ENCODE assay signal across 31 cellular contexts in the genomic region with DNA sequence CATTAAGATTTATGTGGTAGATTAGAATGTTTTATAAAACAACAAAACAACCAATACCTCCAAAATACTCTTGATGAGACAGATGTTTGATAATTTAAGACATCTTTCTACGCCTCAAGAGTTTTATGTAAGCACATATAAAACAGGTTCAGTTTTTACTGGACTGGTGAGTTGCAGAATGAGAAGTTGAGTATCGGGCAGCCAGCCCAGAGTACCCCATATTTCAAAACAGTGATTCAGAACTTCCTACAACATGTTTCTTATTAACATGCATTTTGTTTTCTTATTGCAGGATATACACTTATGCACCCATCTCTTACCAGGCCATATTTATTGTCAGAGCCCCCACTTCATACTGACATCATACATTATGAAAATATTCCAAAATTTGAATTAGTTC.
"Had no signal": no experiment of that assay in that cellular context is flagged by ENCODE, and none has a peak within 500 bp of the region (broad histone marks: within the 10 kb centered on the region; RNA-seq: fewer than 3 reads in every experiment).

No MANE protein-coding gene starts in this region.

- H3K4me3 ChIP-seq: ascending aorta, cardiac muscle cell, PC-9 had no signal

- FAIRE-seq: RCC 7860 had no signal

- DNase-seq: activated CD4-positive, alpha-beta memory T cell treated with anti-CD3 and anti-CD28 coated beads, Interleukin-2, amount 10 ng/mL, durations not matched to agents 7 days and 5 days; activated CD4-positive, alpha-beta T cell treated with anti-CD3 and anti-CD28 coated beads for 1 hour; activated CD4-positive, alpha-beta T cell treated with anti-CD3 and anti-CD28 coated beads for 48 hours; activated CD4-positive, CD25-positive, alpha-beta regulatory T cell; activated CD8-positive, alpha-beta memory T cell treated with anti-CD3 and anti-CD28 coated beads for 24 hours; activated CD8-positive, alpha-beta memory T cell treated with anti-CD3 and anti-CD28 coated beads, Interleukin-2, amount 10 ng/mL, durations not matched to agents 7 days and 5 days; activated CD8-positive, alpha-beta memory T cell treated with anti-CD3 and anti-CD28 coated beads, Interleukin-2, amount 50 U/mL, for 48 hours; activated gamma-delta T cell; activated naive CD4-positive, alpha-beta T cell treated with Interleukin-2 at 50 U/mL for 16 hours; activated naive CD8-positive, alpha-beta T cell treated with anti-CD3 and anti-CD28 coated beads, Interleukin-2, amount 10 ng/mL, durations not matched to agents 7 days and 5 days; amygdala; MM.1S; MV-4-11; NCI-H1092; NCI-H1436 treated with DMSO at 0.1 percent for 48 hours; NCI-H1694 treated with DMSO at 0.1 percent for 48 hours; NCI-H2029; NCI-H2171; NCI-H510A; NCI-H526; NCI-H748 treated with DMSO at 0.1 percent for 48 hours; PC-9; SIG-M5; SW 1271; T-helper 1 cell; T-helper 2 cell; T-helper 9 cell had no signal

- ATAC-seq: activated CD8-positive, alpha-beta memory T cell treated with anti-CD3 and anti-CD28 coated beads, Interleukin-2, amount 10 ng/mL, durations not matched to agents 7 days and 5 days; Right ventricle myocardium inferior had no signal
